16 cellular contexts compared by ENCODE assay signal in genomic region chr6:44732243-44732642, GRCh38.
"Had no signal": no experiment of that assay in that cellular context is flagged by ENCODE, and none has a peak within 500 bp of the region (broad histone marks: within the 10 kb centered on the region; RNA-seq: fewer than 3 reads in every experiment).

No MANE protein-coding gene starts in this region.

- H3K4me3 ChIP-seq: hepatocyte, sigmoid colon, skin epidermis, testis, tibial nerve, upper lobe of right lung had no signal

- DNase-seq: foreskin keratinocyte; kidney glomerular epithelial cell; naive thymus-derived CD4-positive, alpha-beta T cell; nephron progenitor cell; sigmoid colon; stimulated activated CD4-positive, alpha-beta T cell treated with anti-CD3 and anti-CD28 coated beads, Interleukin-2, amount 100 ng/mL, for 24 hours; stimulated activated CD4-positive, alpha-beta T cell treated with anti-CD3 and anti-CD28 coated beads, Interleukin-4, amount 100 ng/mL, for 4 hours; stimulated activated naive B cell treated with anti-CD40 and anti-IgM and Interleukin-4, amounts not matched to agents 10 μg/mL and 1 μg/mL and 100 μg/mL, for 72 hours; stimulated activated naive CD8-positive, alpha-beta T cell treated with anti-CD3 and anti-CD28 coated beads, Interleukin-15, amount 100 ng/mL, for 72 hours; testis; upper lobe of right lung had no signal

- H3K9me3 ChIP-seq: neutrophil, sigmoid colon, testis, tibial nerve, upper lobe of right lung had no signal

- H3K36me3 ChIP-seq: neutrophil, sigmoid colon, tibial nerve, upper lobe of right lung had no signal

- FAIRE-seq: colon had no signal

- H3K4me1 ChIP-seq: testis, upper lobe of right lung had no signal

- H3K27me3 ChIP-seq: foreskin keratinocyte, hepatocyte, neutrophil, sigmoid colon, testis, tibial nerve, upper lobe of right lung had no signal

- H3K27ac ChIP-seq: foreskin keratinocyte, hepatocyte, neutrophil, skin epidermis, testis, tibial nerve, upper lobe of right lung had no signal
